ENCODE assay signal across 37 cellular contexts in genomic region chr19:15517778-15518177, GRCh38. TPM values are rescaled to one million over a fixed set of nuclear protein-coding genes. Genes with fewer than 3 reads are reported as not detected.
"Had no signal": no experiment of that assay in that cellular context is flagged by ENCODE, and none has a peak within 500 bp of the region (broad histone marks: within the 10 kb centered on the region; RNA-seq: fewer than 3 reads in every experiment).

No MANE protein-coding gene starts in this region.

- H3K27me3 Mint-ChIP-seq: activated CD4-positive, alpha-beta T cell treated with anti-CD3 and anti-CD28 coated beads, Interleukin-2, amount 10 ng/mL, durations not matched to agents 24 days and 14 days; activated naive CD8-positive, alpha-beta T cell treated with anti-CD3 and anti-CD28 coated beads, Interleukin-2, amount 10 ng/mL, durations not matched to agents 7 days and 5 days had no signal

- H3K4me3 ChIP-seq: adrenal gland, body of pancreas, breast epithelium had no signal

- DNase-seq: activated B cell treated with CpG ODN at 0.5 μM for 24 hours; activated CD4-positive, alpha-beta memory T cell treated with anti-CD3 and anti-CD28 coated beads for 36 hours; activated CD4-positive, alpha-beta T cell treated with anti-CD3 and anti-CD28 coated beads for 4 hours; activated CD4-positive, alpha-beta T cell treated with anti-CD3 and anti-CD28 coated beads, Interleukin-2, amount 10 ng/mL, durations not matched to agents 24 days and 14 days; activated CD4-positive, alpha-beta T cell treated with anti-CD3 and anti-CD28 coated beads, Interleukin-2, amount 50 U/mL, for 1 hour; activated CD4-positive, alpha-beta T cell treated with anti-CD3 and anti-CD28 coated beads, Interleukin-2, amount 50 U/mL, for 4 hours; activated CD4-positive, CD25-positive, alpha-beta regulatory T cell treated with anti-CD3 and anti-CD28 coated beads, Interleukin-2, amount 50 U/mL, for 72 hours; activated CD8-positive, alpha-beta memory T cell treated with anti-CD3 and anti-CD28 coated beads, Interleukin-2, amount 50 U/mL, for 4 hours; activated effector memory CD4-positive, alpha-beta T cell treated with anti-CD3 and anti-CD28 coated beads, Interleukin-2, amount 50 U/mL, for 16 hours; activated gamma-delta T cell treated with Interleukin-2 at 50 U/mL for 16 hours; activated naive CD4-positive, alpha-beta T cell; activated naive CD4-positive, alpha-beta T cell treated with anti-CD3 and anti-CD28 coated beads for 36 hours; activated naive CD4-positive, alpha-beta T cell treated with anti-CD3 and anti-CD28 coated beads, Interleukin-2, amount 50 U/mL, for 16 hours; activated naive CD8-positive, alpha-beta T cell treated with anti-CD3 and anti-CD28 coated beads, Interleukin-2, amount 10 ng/mL, durations not matched to agents 7 days and 5 days; activated T-cell treated with anti-CD3 and anti-CD28 coated beads for 4 hours; activated T-cell treated with anti-CD3 and anti-CD28 coated beads, Interleukin-2, amount 50 U/mL, for 1 hour; activated T-cell treated with anti-CD3 and anti-CD28 coated beads, Interleukin-2, amount 50 U/mL, for 4 hours; activated T-cell treated with anti-CD3 and anti-CD28 coated beads, Interleukin-2, amount 50 U/mL, for 72 hours; adrenal gland; amniotic stem cell; aorta; body of pancreas; brain microvascular endothelial cell; central memory CD4-positive, alpha-beta T cell; T-helper 1 cell; T-helper 2 cell; T-helper 9 cell had no signal

- H3K9me3 ChIP-seq: adrenal gland had no signal

- H3K4me1 Mint-ChIP-seq: activated B cell treated with CpG ODN at 0.5 μM for 24 hours had no signal

- H3K4me1 ChIP-seq: adrenal gland, body of pancreas, breast epithelium had no signal

- H3K27ac ChIP-seq: adrenal gland, body of pancreas, brain microvascular endothelial cell, breast epithelium, VCaP had no signal

- H3K4me3 Mint-ChIP-seq: activated B cell treated with CpG ODN at 0.5 μM for 24 hours; activated CD4-positive, alpha-beta memory T cell treated with anti-CD3 and anti-CD28 coated beads for 36 hours; activated CD4-positive, alpha-beta T cell treated with anti-CD3 and anti-CD28 coated beads, Interleukin-2, amount 10 ng/mL, durations not matched to agents 24 days and 14 days; activated naive CD4-positive, alpha-beta T cell treated with anti-CD3 and anti-CD28 coated beads for 36 hours; activated naive CD8-positive, alpha-beta T cell treated with anti-CD3 and anti-CD28 coated beads, Interleukin-2, amount 10 ng/mL, durations not matched to agents 7 days and 5 days; activated T-cell treated with anti-CD3 and anti-CD28 coated beads, Interleukin-2, amount 50 U/mL, for 4 hours; activated T-cell treated with anti-CD3 and anti-CD28 coated beads, Interleukin-2, amount 50 U/mL, for 72 hours; activated T-helper 1 cell treated with anti-CD3 and anti-CD28 coated beads, Interleukin-12 subunit alpha, Interleukin-12 subunit beta, Interleukin-2, Interleukin-4 antibody, amounts not matched to agents 30 ng/mL and 10 ng/mL and 1 ng/mL, durations not matched to agents 14 hours and 24 hours and 36 hours; activated T-helper 17 cell treated with anti-CD3 and anti-CD28 coated beads, Interleukin-2, amount 50 U/mL, for 72 hours; T-helper 1 cell treated with Interleukin-12 subunit alpha and Interleukin-12 subunit beta and Interleukin-4 antibody, amounts not matched to agents 30 μg/mL and 1 μg/mL, for 36 hours; T-helper 2 cell treated with Interferon-gamma antibody and Interleukin-4, amounts not matched to agents 5 μg/mL and 100 μg/mL, for 36 hours had no signal

- ATAC-seq: activated T-cell treated with anti-CD3 and anti-CD28 coated beads, Interleukin-2, amount 50 U/mL, for 4 hours; activated T-cell treated with anti-CD3 and anti-CD28 coated beads, Interleukin-2, amount 50 U/mL, for 72 hours; activated T-helper 17 cell treated with anti-CD3 and anti-CD28 coated beads, Interleukin-2, amount 50 U/mL, for 72 hours; body of pancreas had no signal

- H3K27ac Mint-ChIP-seq: activated B cell treated with CpG ODN at 0.5 μM for 24 hours; activated CD4-positive, alpha-beta memory T cell treated with anti-CD3 and anti-CD28 coated beads for 36 hours; activated CD4-positive, alpha-beta T cell treated with anti-CD3 and anti-CD28 coated beads, Interleukin-2, amount 10 ng/mL, durations not matched to agents 24 days and 14 days; activated naive CD4-positive, alpha-beta T cell treated with anti-CD3 and anti-CD28 coated beads for 36 hours; activated naive CD8-positive, alpha-beta T cell treated with anti-CD3 and anti-CD28 coated beads, Interleukin-2, amount 10 ng/mL, durations not matched to agents 7 days and 5 days; activated T-cell treated with anti-CD3 and anti-CD28 coated beads, Interleukin-2, amount 50 U/mL, for 72 hours; activated T-helper 1 cell treated with anti-CD3 and anti-CD28 coated beads, Interleukin-12 subunit alpha, Interleukin-12 subunit beta, Interleukin-2, Interleukin-4 antibody, amounts not matched to agents 30 ng/mL and 10 ng/mL and 1 ng/mL, durations not matched to agents 14 hours and 24 hours and 36 hours; activated T-helper 17 cell treated with anti-CD3 and anti-CD28 coated beads, Interleukin-2, amount 50 U/mL, for 72 hours; T-helper 1 cell treated with Interleukin-12 subunit alpha and Interleukin-12 subunit beta and Interleukin-4 antibody, amounts not matched to agents 30 μg/mL and 1 μg/mL, for 36 hours; T-helper 2 cell treated with Interferon-gamma antibody and Interleukin-4, amounts not matched to agents 5 μg/mL and 100 μg/mL, for 36 hours had no signal

- H3K36me3 ChIP-seq: adrenal gland, brain microvascular endothelial cell, breast epithelium had no signal

RNA-seq across cellular contexts. Expression of gene CYP4F22, which starts 9.5 kb away (rescaled TPM):
- total RNA-seq: activated B cell treated with CpG ODN at 0.5 μM for 24 hours; activated T-helper 1 cell treated with anti-CD3 and anti-CD28 coated beads, Interleukin-12 subunit alpha, Interleukin-12 subunit beta, Interleukin-2, Interleukin-4 antibody, amounts not matched to agents 30 ng/mL and 10 ng/mL and 1 ng/mL, durations not matched to agents 14 hours and 24 hours and 36 hours; aorta; astrocyte; body of pancreas; cardiac septum; cerebellum had no signal

RNA-seq across cellular contexts. Expression of gene PGLYRP2, which starts 38.5 kb away (rescaled TPM):
- total RNA-seq: activated B cell treated with CpG ODN at 0.5 μM for 24 hours; activated CD4-positive, alpha-beta T cell treated with anti-CD3 and anti-CD28 coated beads, Interleukin-2, amount 10 ng/mL, durations not matched to agents 24 days and 14 days; activated CD8-positive, alpha-beta memory T cell treated with anti-CD3 and anti-CD28 coated beads for 36 hours; activated T-helper 1 cell treated with anti-CD3 and anti-CD28 coated beads, Interleukin-12 subunit alpha, Interleukin-12 subunit beta, Interleukin-2, Interleukin-4 antibody, amounts not matched to agents 30 ng/mL and 10 ng/mL and 1 ng/mL, durations not matched to agents 14 hours and 24 hours and 36 hours; adrenal gland; aorta; astrocyte; body of pancreas; cardiac septum; cerebellum had no signal
